ENCODE assay signal across 13 cellular contexts in genomic region chr4:80207664-80208063, GRCh38. TPM values are rescaled to one million over a fixed set of nuclear protein-coding genes. Genes with fewer than 3 reads are reported as not detected.
"Had no signal": no experiment of that assay in that cellular context is flagged by ENCODE, and none has a peak within 500 bp of the region (broad histone marks: within the 10 kb centered on the region; RNA-seq: fewer than 3 reads in every experiment).

No MANE protein-coding gene starts in this region.

- H2AFZ ChIP-seq: parathyroid adenoma had no signal

- H3K9me3 ChIP-seq: esophagus squamous epithelium, right atrium auricular region, suprapubic skin had no signal

- H3K9ac ChIP-seq: parathyroid adenoma had no signal

- H3K4me3 ChIP-seq: esophagus squamous epithelium, suprapubic skin had no signal

- H3K4me3 Mint-ChIP-seq: activated T-cell treated with anti-CD3 and anti-CD28 coated beads, Interleukin-2, amount 50 U/mL, for 24 hours; neural crest cell; stimulated activated effector memory CD8-positive, alpha-beta T cell treated with anti-CD3 and anti-CD28 coated beads, Interleukin-12 subunit alpha, Interleukin-12 subunit beta, amount 100 ng/mL, for 72 hours had no signal

- H3K27ac ChIP-seq: esophagus squamous epithelium, parathyroid adenoma, suprapubic skin had no signal

- H3K27ac Mint-ChIP-seq: activated T-cell treated with anti-CD3 and anti-CD28 coated beads, Interleukin-2, amount 50 U/mL, for 24 hours; stimulated activated effector memory CD8-positive, alpha-beta T cell treated with anti-CD3 and anti-CD28 coated beads, Interleukin-12 subunit alpha, Interleukin-12 subunit beta, amount 100 ng/mL, for 72 hours had no signal

- DNase-seq: activated CD4-positive, alpha-beta T cell treated with anti-CD3 and anti-CD28 coated beads, Interleukin-2, amount 50 U/mL, for 1 hour; activated CD4-positive, CD25-positive, alpha-beta regulatory T cell; activated gamma-delta T cell treated with Interleukin-2 at 50 U/mL for 16 hours; activated T-cell treated with anti-CD3 and anti-CD28 coated beads, Interleukin-2, amount 50 U/mL, for 24 hours; esophagus squamous epithelium; foreskin fibroblast had no signal

- H3K36me3 ChIP-seq: esophagus squamous epithelium, right atrium auricular region, suprapubic skin had no signal

- ATAC-seq: stimulated activated effector memory CD8-positive, alpha-beta T cell treated with anti-CD3 and anti-CD28 coated beads, Interleukin-12 subunit alpha, Interleukin-12 subunit beta, amount 100 ng/mL, for 72 hours had no signal

- H3K4me1 ChIP-seq: parathyroid adenoma had no signal

- H3K9me3 Mint-ChIP-seq: activated T-cell treated with anti-CD3 and anti-CD28 coated beads, Interleukin-2, amount 50 U/mL, for 24 hours; stimulated activated effector memory CD8-positive, alpha-beta T cell treated with anti-CD3 and anti-CD28 coated beads, Interleukin-12 subunit alpha, Interleukin-12 subunit beta, amount 100 ng/mL, for 72 hours had no signal

- H3K79me2 ChIP-seq: parathyroid adenoma had no signal

RNA-seq across cellular contexts. Expression of gene FGF5, which starts 58.8 kb away (rescaled TPM):
- total RNA-seq: esophagus squamous epithelium, left lobe of liver, neural crest cell, ureter had no signal
